20 cellular contexts compared by ENCODE assay signal in genomic region chr1:14594045-14594444, GRCh38.
"Had no signal": no experiment of that assay in that cellular context is flagged by ENCODE, and none has a peak within 500 bp of the region (broad histone marks: within the 10 kb centered on the region; RNA-seq: fewer than 3 reads in every experiment).

No MANE protein-coding gene starts in this region.

- H3K36me3 ChIP-seq: MG63, SJSA1 had no signal

- H3K4me3 ChIP-seq: MG63, SJSA1, SK-N-MC had no signal

- H3K9me3 ChIP-seq: MG63, SJSA1 had no signal

- DNase-seq: Karpas-422, KG1, MG63, NCI-H1092 treated with DMSO at 0.1 percent for 48 hours, NCI-H1436, NCI-H187, NCI-H2029, NCI-H2081 treated with DMSO at 0.1 percent for 48 hours, NCI-H2171, NCI-H226, NCI-H446, NCI-H510A, NCI-H524 treated with DMSO at 0.1 percent for 48 hours, NCI-H69, NCI-H774, Right ventricle myocardium superior, RPMI8226, SIG-M5 had no signal

- H3K27ac ChIP-seq: SJSA1, SK-N-MC had no signal
